Comparison of ENCODE assay signal across 13 cellular contexts in genomic region chr1:156743367-156744302, GRCh38. TPM values are rescaled to one million over a fixed set of nuclear protein-coding genes. Genes with fewer than 3 reads are reported as not detected.
DNase-seq lines count a peak whose midpoint lies in the region; ATAC-seq and TF ChIP-seq lines count a peak whose summit lies in the region.
"Had no signal": no experiment of that assay in that cellular context is flagged by ENCODE, and none has a peak within 500 bp of the region (broad histone marks: within the 10 kb centered on the region; RNA-seq: fewer than 3 reads in every experiment).

No MANE protein-coding gene starts in this region.

- in situ Hi-C loops in mammary epithelial cell (cut with MboI; ENCODE audit: low sequenced_read_pairs in 2 of 2) (no loop called here), Panc1 (cut with HindIII; ENCODE audit: low pct_unique_long_range_greater_than_20kb, low sequenced_read_pairs) (no loop called here), gastrocnemius medialis (cut with MboI; ENCODE audit: low sequenced_read_pairs in 4 of 4) (loop anchor here in 1 of 4 donors (25.0 kb wide), 1 partner anchor 681 kb away; the partner anchor contains the start of genes LAMTOR2, RAB25 and UBQLN4)

- H3K4me1 Mint-ChIP-seq in MCF 10A (ENCODE audit: insufficient read depth, unreplicated experiment): peaks cover 52% of the 10 kb centered on the region

- H3K36me3 ChIP-seq in mammary epithelial cell (ENCODE audit: insufficient read depth, low read length) (peaks cover 10% of the 10 kb centered on the region), Panc1 (ENCODE audit: control insufficient read depth, insufficient read depth, low read length) (peaks cover 21% of the 10 kb centered on the region), breast epithelium (no peaks in the 10 kb centered on the region), gastrocnemius medialis (peaks cover 0 to 31% of the 10 kb centered on the region in 2 donors)

- peak overlapping the region; percentile 98 for H3K27ac Mint-ChIP-seq in MCF 10A (ENCODE audit: low read depth, unreplicated experiment)

- peaks cover 67% of the 10 kb centered on the region for H3K36me3 Mint-ChIP-seq in MCF 10A (ENCODE audit: insufficient read depth, unreplicated experiment)

- no peak for DNase-seq in MCF 10A (ENCODE audit: unreplicated experiment)
- DNase-seq in mammary epithelial cell: no peak
- no peak for DNase-seq in Panc1 (ENCODE audit: low read depth, low spot score)
- no peak for DNase-seq in breast epithelium (ENCODE audit: low spot score in 2 of 2)
- DNase-seq in gastrocnemius medialis: no peak
- no peak for DNase-seq in superior temporal gyrus (ENCODE audit: extremely low spot score)
- DNase-seq in HCEC 1CT: no peak
- DNase-seq: activated CD4-positive, alpha-beta T cell treated with anti-CD3 and anti-CD28 coated beads, Interleukin-2, amount 50 U/mL, for 48 hours; midbrain; NCI-H1105 treated with DMSO at 0.1 percent for 48 hours; stimulated activated CD4-positive, alpha-beta T cell treated with anti-CD3 and anti-CD28 coated beads, Interleukin-15, amount 100 ng/mL, for 24 hours; upper lobe of left lung had no signal

- H2AFZ ChIP-seq in mammary epithelial cell (ENCODE audit: low read depth, low read length): no peak overlapping the region

- peaks cover 81% of the 10 kb centered on the region for H3K79me2 ChIP-seq in mammary epithelial cell (ENCODE audit: insufficient read depth, low read length)

- no peak overlapping the region for H3K4me2 ChIP-seq in mammary epithelial cell (ENCODE audit: insufficient read depth, low read depth, low read length)

- no TSS peak for BruUV-seq in MCF 10A (replicated peaks; lab: Mats Ljungman, UMichigan)
- no TSS peak for BruUV-seq in mammary epithelial cell (replicated peaks; lab: Mats Ljungman, UMichigan)
- no TSS peak for BruUV-seq in Panc1 (replicated peaks; lab: Mats Ljungman, UMichigan)

- no peaks in the 10 kb centered on the region for H3K27me3 Mint-ChIP-seq in MCF 10A (ENCODE audit: insufficient read depth, unreplicated experiment)

- H3K9me3 Mint-ChIP-seq in MCF 10A (ENCODE audit: unreplicated experiment): no peaks in the 10 kb centered on the region

- ATAC-seq in Panc1 (no peak), gastrocnemius medialis (no peak), GM18519 (IDR thresholded peaks at IDR 0.05; ENCODE audit: low FRiP score, unreplicated experiment) (no peak)

- POLR2A ChIA-PET in MCF 10A (lab: Yijun Ruan, JAX) (interaction anchor here (0.6 to 10.4 kb wide), 4 partner anchors 8 to 35 kb away, joined by 3 to 375 read pairs (median 212); partner anchors contain the start of genes HDGF, ISG20L2, METTL25B and PRCC), Panc1 (lab: Charles Lee) (no interaction called here)

- no peak overlapping the region for H3K4me3 ChIP-seq in mammary epithelial cell (replicated peaks in 1 of 3; ENCODE audit: insufficient read depth in 1 of 3, low read depth in 2 of 3, low read length in 3 of 3)
- H3K4me3 ChIP-seq in Panc1 (ENCODE audit: low read depth in 2 of 2, low read length in 2 of 2): no peak overlapping the region
- no peak overlapping the region for H3K4me3 ChIP-seq in breast epithelium
- H3K4me3 ChIP-seq in gastrocnemius medialis: no peak overlapping the region
- H3K4me3 ChIP-seq: upper lobe of left lung had no signal

- H3K27me3 ChIP-seq in mammary epithelial cell (ENCODE audit: insufficient read depth, low read length) (no peaks in the 10 kb centered on the region), Panc1 (ENCODE audit: control insufficient read depth, insufficient read depth, low read length) (no peaks in the 10 kb centered on the region), breast epithelium (no peaks in the 10 kb centered on the region), gastrocnemius medialis (no peaks in the 10 kb centered on the region)
- H3K27me3 ChIP-seq: upper lobe of left lung had no signal

- no peak overlapping the region for H3K4me3 Mint-ChIP-seq in MCF 10A (ENCODE audit: unreplicated experiment)

- no peak overlapping the region for H3K27ac ChIP-seq in mammary epithelial cell (ENCODE audit: insufficient read depth, low read depth, low read length)
- peak overlapping the region; percentile 34; the same call in 1 of the 2 replicates for H3K27ac ChIP-seq in Panc1 (ENCODE audit: low read length)
- peak overlapping the region; percentile 100 for H3K27ac ChIP-seq in breast epithelium
- H3K27ac ChIP-seq in gastrocnemius medialis: peak overlapping the region in 3 of 4 donors; percentile 38 to 100 (median 100)

- no peaks in the 10 kb centered on the region for H4K20me1 ChIP-seq in mammary epithelial cell (ENCODE audit: insufficient read depth, low read length)

- dilution Hi-C loops in mammary epithelial cell (cut with HindIII; ENCODE audit: low sequenced_read_pairs): no loop called here

- H3K4me1 ChIP-seq in mammary epithelial cell (ENCODE audit: insufficient read depth, low read length): peaks cover 36% of the 10 kb centered on the region
- H3K4me1 ChIP-seq in Panc1 (ENCODE audit: control insufficient read depth, insufficient read depth, low read length): peaks cover 58% of the 10 kb centered on the region
- H3K4me1 ChIP-seq in breast epithelium: peaks cover 7 to 22% of the 10 kb centered on the region in 2 donors
- H3K4me1 ChIP-seq in gastrocnemius medialis: peaks cover 46 to 47% of the 10 kb centered on the region in 2 donors

- CTCF ChIA-PET in MCF 10A (lab: Yijun Ruan, JAX): interaction anchor here (0.6 to 10.3 kb wide), 3 partner anchors 11 to 83 kb away, joined by 3 to 136 read pairs (median 3); partner anchors contain the start of genes ISG20L2 and METTL25B
- CTCF ChIA-PET in mammary epithelial cell (lab: Charles Lee; ENCODE audit: low non-redundant PET): no interaction called here
- CTCF ChIA-PET in Panc1 (lab: Charles Lee): interaction anchor here (0.6 kb wide), 1 partner anchor 66 kb away, joined by 3 read pairs; no protein-coding TSS in a partner anchor

- no peaks in the 10 kb centered on the region for H3K9me3 ChIP-seq in mammary epithelial cell (replicated peaks; ENCODE audit: insufficient read depth, low read length)
- H3K9me3 ChIP-seq in Panc1 (ENCODE audit: control insufficient read depth, insufficient read depth, low read depth, low read length): no peaks in the 10 kb centered on the region
- no peaks in the 10 kb centered on the region for H3K9me3 ChIP-seq in breast epithelium
- H3K9me3 ChIP-seq in gastrocnemius medialis: no peaks in the 10 kb centered on the region
- H3K9me3 ChIP-seq: upper lobe of left lung had no signal

- TF ChIP-seq POLR2A in breast epithelium (IDR thresholded peaks at IDR 0.05) (no peak), gastrocnemius medialis (IDR thresholded peaks at IDR 0.05) (no peak)

- intact Hi-C loops in MCF 10A (cut with micrococcal nuclease) (loop anchor here (10.0 kb wide), 1 partner anchor 239 kb away; the partner anchor contains the start of gene MEF2D), mammary epithelial cell (cut with micrococcal nuclease) (loop anchor here (10.0 kb wide), 1 partner anchor 239 kb away; the partner anchor contains the start of gene MEF2D), Panc1 (cut with micrococcal nuclease; ENCODE audit: unreplicated experiment) (no loop called here), breast epithelium (cut with DNase I; ENCODE audit: low total_unique reads) (no loop called here), gastrocnemius medialis (cut with DNase I; ENCODE audit: low total_unique reads) (loop anchor here (5.0 to 10.0 kb wide), 3 partner anchors 81 to 619 kb away; partner anchors contain the start of genes CCT3 and TSACC)

- TF ChIP-seq CTCF in MCF 10A (IDR thresholded peaks at IDR 0.05; ENCODE audit: unreplicated experiment): no peak
- no peak for TF ChIP-seq CTCF in mammary epithelial cell (conservative IDR thresholded peaks at IDR 0.05 in 1 of 2, IDR thresholded peaks at IDR 0.05 in 1 of 2; ENCODE audit: extremely low read depth in 1 of 2, insufficient read depth in 1 of 2, low read depth in 1 of 2, low read length in 2 of 2)
- no peak for TF ChIP-seq CTCF in Panc1 (IDR thresholded peaks at IDR 0.05)
- no peak for TF ChIP-seq CTCF in breast epithelium (IDR thresholded peaks at IDR 0.05)
- TF ChIP-seq CTCF in gastrocnemius medialis (IDR thresholded peaks at IDR 0.05 in 4 of 5, conservative IDR thresholded peaks at IDR 0.05 in 1 of 5): no peak

- WGBS in mammary epithelial cell (ENCODE audit: low coverage, missing lambda C conversion rate): 79% methylated on average over 6 of the region's 14 CpGs

- no peak overlapping the region for H3K9ac ChIP-seq in mammary epithelial cell (ENCODE audit: insufficient read depth, low read length)

RNA-seq across cellular contexts. Expression of gene MRPL24, which starts 2.7 kb away (rescaled TPM):
- total RNA-seq in MCF 10A (2022): 233 and 261 TPM in 2 replicates
- 10 to 100 TPM; 25.0 to 86.1 TPM for total RNA-seq in mammary epithelial cell
- polyA plus RNA-seq in mammary epithelial cell: 121 TPM
- 34.3 TPM for polyA minus RNA-seq in mammary epithelial cell
- total RNA-seq in Panc1 (2021; ENCODE audit: unreplicated experiment): 80.4 TPM
- polyA plus RNA-seq in Panc1 (2012; ENCODE audit: insufficient read length): 109 TPM
- total RNA-seq in breast epithelium: 10 to 100 TPM; 36.6 to 63.9 (median 63.8) TPM
- total RNA-seq in gastrocnemius medialis: 100 to 1,000 TPM in 3 of 4 donors, 10 to 100 TPM in 1; 54.9 to 121 (median 102) TPM

RNA-seq across cellular contexts. Expression of gene HDGF, which starts 7.8 kb away (rescaled TPM):
- 679 and 707 TPM in 2 replicates for total RNA-seq in MCF 10A (2022)
- 100 to 1,000 TPM; 122 to 332 TPM for total RNA-seq in mammary epithelial cell
- 159 TPM for polyA plus RNA-seq in mammary epithelial cell
- 309 TPM for polyA minus RNA-seq in mammary epithelial cell
- 325 TPM for total RNA-seq in Panc1 (2021; ENCODE audit: unreplicated experiment)
- polyA plus RNA-seq in Panc1 (2012; ENCODE audit: insufficient read length): 302 TPM
- 100 to 1,000 TPM; 133 to 178 (median 173) TPM for total RNA-seq in breast epithelium
- 100 to 1,000 TPM; 154 to 281 (median 240) TPM for total RNA-seq in gastrocnemius medialis

RNA-seq across cellular contexts. Expression of gene ISG20L2, which starts 15.1 kb away (rescaled TPM):
- total RNA-seq in MCF 10A (2022) (49.9 and 57.5 TPM in 2 replicates), mammary epithelial cell (10 to 100 TPM; 27.0 to 42.7 TPM), Panc1 (2021; ENCODE audit: unreplicated experiment) (40.6 TPM), breast epithelium (10 to 100 TPM; 13.6 to 25.2 (median 21.0) TPM), gastrocnemius medialis (10 to 100 TPM in 3 of 4 donors, 1 to 10 TPM in 1; 9.5 to 16.4 (median 15.1) TPM)
- 62.3 TPM for polyA plus RNA-seq in mammary epithelial cell
- polyA minus RNA-seq in mammary epithelial cell: 33.3 TPM
- polyA plus RNA-seq in Panc1 (2012; ENCODE audit: insufficient read length): 26.9 TPM

RNA-seq across cellular contexts. Expression of gene METTL25B, which starts 15.4 kb away (rescaled TPM):
- total RNA-seq in MCF 10A (2022): 46.0 and 68.9 TPM in 2 replicates
- total RNA-seq in mammary epithelial cell: 10 to 100 TPM in 1 of 2 donors, 1 to 10 TPM in 1; 9.3 to 24.3 TPM
- 10.5 TPM for polyA plus RNA-seq in mammary epithelial cell
- polyA minus RNA-seq in mammary epithelial cell: 19.3 TPM
- 32.8 TPM for total RNA-seq in Panc1 (2021; ENCODE audit: unreplicated experiment)
- 37.7 TPM for polyA plus RNA-seq in Panc1 (2012; ENCODE audit: insufficient read length)
- 10 to 100 TPM; 15.5 to 41.3 (median 30.2) TPM for total RNA-seq in breast epithelium
- total RNA-seq in gastrocnemius medialis: 10 to 100 TPM; 12.9 to 28.0 (median 17.6) TPM

RNA-seq across cellular contexts. Expression of gene PRCC, which starts 23.7 kb away (rescaled TPM):
- total RNA-seq in MCF 10A (2022): 112 and 131 TPM in 2 replicates
- 10 to 100 TPM; 22.2 to 69.7 TPM for total RNA-seq in mammary epithelial cell
- polyA plus RNA-seq in mammary epithelial cell: 102 TPM
- 169 TPM for polyA minus RNA-seq in mammary epithelial cell
- 78.5 TPM for total RNA-seq in Panc1 (2021; ENCODE audit: unreplicated experiment)
- 61.8 TPM for polyA plus RNA-seq in Panc1 (2012; ENCODE audit: insufficient read length)
- total RNA-seq in breast epithelium: 10 to 100 TPM; 21.6 to 35.9 (median 24.9) TPM
- 10 to 100 TPM; 42.8 to 62.3 (median 46.5) TPM for total RNA-seq in gastrocnemius medialis

Comparison
In these comparisons a context has a peak if more than half of its experiments do, and no peak if none do; other contexts are left out.
1. intact Hi-C loops: an anchor here in MCF 10A (10.0 kb wide), mammary epithelial cell (10.0 kb wide) and gastrocnemius medialis (5.0 to 10.0 kb wide); none called in Panc1 and breast epithelium.